In the genomic region with DNA sequence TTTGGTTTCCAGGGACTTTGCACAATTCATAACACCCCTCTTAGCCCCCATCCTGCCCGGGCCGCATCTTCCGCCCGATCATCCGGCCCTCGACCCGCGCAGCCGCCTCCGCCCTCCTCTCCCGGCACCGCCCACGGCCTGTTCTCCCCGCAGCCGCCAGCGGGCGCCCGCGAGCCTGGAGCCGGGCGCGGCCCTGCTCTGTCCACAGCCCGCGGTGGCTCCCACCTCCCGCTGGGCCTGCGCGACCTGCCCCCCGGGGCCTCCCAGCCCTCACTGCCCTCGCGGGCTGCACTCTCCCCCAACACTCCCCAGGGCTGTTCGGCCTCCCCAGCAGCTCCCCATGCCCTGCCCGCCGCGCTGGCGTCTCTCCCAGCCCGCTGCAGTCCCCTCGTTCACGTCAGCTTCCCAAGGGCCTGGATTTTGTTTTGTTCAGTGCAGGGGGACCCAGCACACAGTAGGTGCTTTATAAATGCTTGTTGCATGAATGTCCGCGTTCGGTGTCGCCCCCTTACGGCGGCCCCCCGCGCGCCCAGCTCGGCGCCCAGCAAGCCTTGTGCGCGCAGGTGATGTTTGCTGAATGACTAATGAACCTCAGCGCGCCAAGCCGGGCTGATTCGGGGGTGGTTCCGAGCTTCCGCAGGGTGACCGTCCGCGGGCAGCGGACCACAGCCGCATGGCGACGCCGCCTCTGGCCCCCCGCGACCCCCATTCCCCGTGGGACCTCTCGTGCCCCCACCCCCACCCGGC, we compare ENCODE assay signal across 1 cellular context.
A peak's percentile ranks its signal among the peaks of the same experiment; 100 is the strongest.
TF ChIP-seq lines count a peak whose summit lies in the region.

No MANE protein-coding gene starts in this region.

TF ChIP-seq in H1, 55 proteins besides CTCF, POLR2A, EP300 and RAD21:
- TF ChIP-seq SUZ12 (IDR thresholded peaks at IDR 0.05; ENCODE audit: low read length) (no peak; the same call in 1 of the 2 replicates), CEBPB (IDR thresholded peaks at IDR 0.05; ENCODE audit: low read depth, low read length) (no peak), CHD2 (IDR thresholded peaks at IDR 0.05; ENCODE audit: low read length) (no peak), ZNF274 (IDR thresholded peaks at IDR 0.05; ENCODE audit: borderline replicate concordance, extremely low read depth, low read length) (no peak), TEAD4 (IDR thresholded peaks at IDR 0.05; ENCODE audit: low read depth, low read length) (no peak), KDM4A (IDR thresholded peaks at IDR 0.05; ENCODE audit: low read depth, low read length, severe bottlenecking) (peak; percentile 64), SIX5 (IDR thresholded peaks at IDR 0.05; ENCODE audit: low read depth, low read length) (no peak), SRF (IDR thresholded peaks at IDR 0.05; ENCODE audit: low read depth, low read length) (no peak), BACH1 (IDR thresholded peaks at IDR 0.05; ENCODE audit: low read length) (peak; percentile 71; the same call in 1 of the 2 replicates), SP2 (IDR thresholded peaks at IDR 0.05; ENCODE audit: low read length) (no peak), GABPA (IDR thresholded peaks at IDR 0.05; ENCODE audit: borderline replicate concordance, insufficient read depth, low read length) (peak; percentile 19; the same call in 1 of the 2 replicates), NANOG (IDR thresholded peaks at IDR 0.05; ENCODE audit: insufficient read depth, low read depth, low read length, poor library complexity, severe bottlenecking) (no peak), HDAC6 (IDR thresholded peaks at IDR 0.05; ENCODE audit: low read depth, low read length) (no peak), FOSL1 (IDR thresholded peaks at IDR 0.05; ENCODE audit: insufficient read depth, low read depth, low read length) (no peak), SIN3A (conservative IDR thresholded peaks at IDR 0.05 in 1 of 2, IDR thresholded peaks at IDR 0.05 in 1 of 2; ENCODE audit: low read depth in 1 of 2, low read length in 2 of 2) (no peak; a peak in 1 of 4 replicates), MAFK (IDR thresholded peaks at IDR 0.05; ENCODE audit: low read depth, low read length) (no peak), JUN (IDR thresholded peaks at IDR 0.05; ENCODE audit: low read depth, low read length) (no peak), CTBP2 (IDR thresholded peaks at IDR 0.05; ENCODE audit: borderline replicate concordance, insufficient read depth, insufficient read length, low read length) (no peak), BRCA1 (IDR thresholded peaks at IDR 0.05; ENCODE audit: low read depth, low read length) (no peak), GTF2F1 (IDR thresholded peaks at IDR 0.05; ENCODE audit: borderline replicate concordance, low read depth, low read length) (no peak), CHD1 (IDR thresholded peaks at IDR 0.05; ENCODE audit: low read depth, low read length) (no peak), HDAC2 (IDR thresholded peaks at IDR 0.05; ENCODE audit: borderline replicate concordance in 1 of 2, low read depth in 2 of 2, low read length in 2 of 2) (peak; percentile 65 to 79; a peak in 2 of 4 replicates), POLR2AphosphoS5 (IDR thresholded peaks at IDR 0.05; ENCODE audit: low read depth, low read length) (no peak), NRF1 (IDR thresholded peaks at IDR 0.05; ENCODE audit: low read depth, low read length) (no peak), SP4 (IDR thresholded peaks at IDR 0.05; ENCODE audit: low read length) (no peak), RNF2 (IDR thresholded peaks at IDR 0.05; ENCODE audit: borderline replicate concordance, low read depth, low read length, missing control alignments, poor library complexity, severe bottlenecking) (no peak), PHF8 (conservative IDR thresholded peaks at IDR 0.05; ENCODE audit: low read depth, low read length) (0 out of 2 replicates have a peak, but pooled peaks have one; percentile 29), ASH2L (IDR thresholded peaks at IDR 0.05; ENCODE audit: low read length) (peak; percentile 50), POU5F1 (IDR thresholded peaks at IDR 0.05; ENCODE audit: low read depth, low read length) (no peak), SP1 (IDR thresholded peaks at IDR 0.05; ENCODE audit: low read depth, low read length) (no peak), RBBP5 (IDR thresholded peaks at IDR 0.05; ENCODE audit: borderline replicate concordance, low read depth, low read length) (peak; percentile 68; the same call in 1 of the 2 replicates), CBX8 (IDR thresholded peaks at IDR 0.05; ENCODE audit: borderline replicate concordance, low read depth, low read length) (no peak), RXRA (IDR thresholded peaks at IDR 0.05; ENCODE audit: insufficient read depth, low read depth, low read length) (no peak), BCL11A (IDR thresholded peaks at IDR 0.05; ENCODE audit: low read depth in 2 of 2, low read length in 2 of 2) (no peak), TAF7 (optimal IDR thresholded peaks at IDR 0.05; ENCODE audit: borderline replicate concordance, low read depth, low read length) (no peak), KDM1A (IDR thresholded peaks at IDR 0.05; ENCODE audit: borderline replicate concordance, low read length) (no peak), SIRT6 (IDR thresholded peaks at IDR 0.05; ENCODE audit: low read length) (no peak), JUND (IDR thresholded peaks at IDR 0.05; ENCODE audit: low read length) (peak; percentile 13; the same call in 1 of the 2 replicates), YY1 (IDR thresholded peaks at IDR 0.05; ENCODE audit: low read depth, low read length) (peak; percentile 48; the same call in 1 of the 2 replicates), CREB1 (IDR thresholded peaks at IDR 0.05) (no peak; the same call in 1 of the 2 replicates), EZH2 (IDR thresholded peaks at IDR 0.05; ENCODE audit: low read depth, low read length, severe bottlenecking) (peak; percentile 33), SAP30 (IDR thresholded peaks at IDR 0.05; ENCODE audit: insufficient read depth, insufficient replicate concordance, low read length) (no peak), EGR1 (IDR thresholded peaks at IDR 0.05; ENCODE audit: borderline replicate concordance, low read depth, low read length) (peak; percentile 90), TAF1 (IDR thresholded peaks at IDR 0.05; ENCODE audit: low read depth, low read length) (no peak), CBX5 (IDR thresholded peaks at IDR 0.05; ENCODE audit: low read depth, low read length) (no peak), RFX5 (IDR thresholded peaks at IDR 0.05; ENCODE audit: borderline replicate concordance, low read depth, low read length) (no peak), KDM5A (IDR thresholded peaks at IDR 0.05; ENCODE audit: low read length) (no peak), TCF12 (IDR thresholded peaks at IDR 0.05; ENCODE audit: low read depth, low read length) (no peak), TBP (IDR thresholded peaks at IDR 0.05; ENCODE audit: low read depth, low read length) (no peak)
- TF ChIP-seq, protein P1, sequence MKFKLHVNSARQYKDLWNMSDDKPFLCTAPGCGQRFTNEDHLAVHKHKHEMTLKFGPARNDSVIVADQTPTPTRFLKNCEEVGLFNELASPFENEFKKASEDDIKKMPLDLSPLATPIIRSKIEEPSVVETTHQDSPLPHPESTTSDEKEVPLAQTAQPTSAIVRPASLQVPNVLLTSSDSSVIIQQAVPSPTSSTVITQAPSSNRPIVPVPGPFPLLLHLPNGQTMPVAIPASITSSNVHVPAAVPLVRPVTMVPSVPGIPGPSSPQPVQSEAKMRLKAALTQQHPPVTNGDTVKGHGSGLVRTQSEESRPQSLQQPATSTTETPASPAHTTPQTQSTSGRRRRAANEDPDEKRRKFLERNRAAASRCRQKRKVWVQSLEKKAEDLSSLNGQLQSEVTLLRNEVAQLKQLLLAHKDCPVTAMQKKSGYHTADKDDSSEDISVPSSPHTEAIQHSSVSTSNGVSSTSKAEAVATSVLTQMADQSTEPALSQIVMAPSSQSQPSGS (IDR thresholded peaks at IDR 0.05; ENCODE audit: low read length), result no peak
- TF ChIP-seq, protein P2, sequence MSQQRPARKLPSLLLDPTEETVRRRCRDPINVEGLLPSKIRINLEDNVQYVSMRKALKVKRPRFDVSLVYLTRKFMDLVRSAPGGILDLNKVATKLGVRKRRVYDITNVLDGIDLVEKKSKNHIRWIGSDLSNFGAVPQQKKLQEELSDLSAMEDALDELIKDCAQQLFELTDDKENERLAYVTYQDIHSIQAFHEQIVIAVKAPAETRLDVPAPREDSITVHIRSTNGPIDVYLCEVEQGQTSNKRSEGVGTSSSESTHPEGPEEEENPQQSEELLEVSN (IDR thresholded peaks at IDR 0.05), result no peak
- TF ChIP-seq, protein P3, sequence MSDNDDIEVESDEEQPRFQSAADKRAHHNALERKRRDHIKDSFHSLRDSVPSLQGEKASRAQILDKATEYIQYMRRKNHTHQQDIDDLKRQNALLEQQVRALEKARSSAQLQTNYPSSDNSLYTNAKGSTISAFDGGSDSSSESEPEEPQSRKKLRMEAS (IDR thresholded peaks at IDR 0.05), result no peak
- TF ChIP-seq, protein P4, sequence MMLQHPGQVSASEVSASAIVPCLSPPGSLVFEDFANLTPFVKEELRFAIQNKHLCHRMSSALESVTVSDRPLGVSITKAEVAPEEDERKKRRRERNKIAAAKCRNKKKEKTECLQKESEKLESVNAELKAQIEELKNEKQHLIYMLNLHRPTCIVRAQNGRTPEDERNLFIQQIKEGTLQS (IDR thresholded peaks at IDR 0.05; ENCODE audit: insufficient read depth, low read depth, low read length), result no peak
- TF ChIP-seq, protein P5, sequence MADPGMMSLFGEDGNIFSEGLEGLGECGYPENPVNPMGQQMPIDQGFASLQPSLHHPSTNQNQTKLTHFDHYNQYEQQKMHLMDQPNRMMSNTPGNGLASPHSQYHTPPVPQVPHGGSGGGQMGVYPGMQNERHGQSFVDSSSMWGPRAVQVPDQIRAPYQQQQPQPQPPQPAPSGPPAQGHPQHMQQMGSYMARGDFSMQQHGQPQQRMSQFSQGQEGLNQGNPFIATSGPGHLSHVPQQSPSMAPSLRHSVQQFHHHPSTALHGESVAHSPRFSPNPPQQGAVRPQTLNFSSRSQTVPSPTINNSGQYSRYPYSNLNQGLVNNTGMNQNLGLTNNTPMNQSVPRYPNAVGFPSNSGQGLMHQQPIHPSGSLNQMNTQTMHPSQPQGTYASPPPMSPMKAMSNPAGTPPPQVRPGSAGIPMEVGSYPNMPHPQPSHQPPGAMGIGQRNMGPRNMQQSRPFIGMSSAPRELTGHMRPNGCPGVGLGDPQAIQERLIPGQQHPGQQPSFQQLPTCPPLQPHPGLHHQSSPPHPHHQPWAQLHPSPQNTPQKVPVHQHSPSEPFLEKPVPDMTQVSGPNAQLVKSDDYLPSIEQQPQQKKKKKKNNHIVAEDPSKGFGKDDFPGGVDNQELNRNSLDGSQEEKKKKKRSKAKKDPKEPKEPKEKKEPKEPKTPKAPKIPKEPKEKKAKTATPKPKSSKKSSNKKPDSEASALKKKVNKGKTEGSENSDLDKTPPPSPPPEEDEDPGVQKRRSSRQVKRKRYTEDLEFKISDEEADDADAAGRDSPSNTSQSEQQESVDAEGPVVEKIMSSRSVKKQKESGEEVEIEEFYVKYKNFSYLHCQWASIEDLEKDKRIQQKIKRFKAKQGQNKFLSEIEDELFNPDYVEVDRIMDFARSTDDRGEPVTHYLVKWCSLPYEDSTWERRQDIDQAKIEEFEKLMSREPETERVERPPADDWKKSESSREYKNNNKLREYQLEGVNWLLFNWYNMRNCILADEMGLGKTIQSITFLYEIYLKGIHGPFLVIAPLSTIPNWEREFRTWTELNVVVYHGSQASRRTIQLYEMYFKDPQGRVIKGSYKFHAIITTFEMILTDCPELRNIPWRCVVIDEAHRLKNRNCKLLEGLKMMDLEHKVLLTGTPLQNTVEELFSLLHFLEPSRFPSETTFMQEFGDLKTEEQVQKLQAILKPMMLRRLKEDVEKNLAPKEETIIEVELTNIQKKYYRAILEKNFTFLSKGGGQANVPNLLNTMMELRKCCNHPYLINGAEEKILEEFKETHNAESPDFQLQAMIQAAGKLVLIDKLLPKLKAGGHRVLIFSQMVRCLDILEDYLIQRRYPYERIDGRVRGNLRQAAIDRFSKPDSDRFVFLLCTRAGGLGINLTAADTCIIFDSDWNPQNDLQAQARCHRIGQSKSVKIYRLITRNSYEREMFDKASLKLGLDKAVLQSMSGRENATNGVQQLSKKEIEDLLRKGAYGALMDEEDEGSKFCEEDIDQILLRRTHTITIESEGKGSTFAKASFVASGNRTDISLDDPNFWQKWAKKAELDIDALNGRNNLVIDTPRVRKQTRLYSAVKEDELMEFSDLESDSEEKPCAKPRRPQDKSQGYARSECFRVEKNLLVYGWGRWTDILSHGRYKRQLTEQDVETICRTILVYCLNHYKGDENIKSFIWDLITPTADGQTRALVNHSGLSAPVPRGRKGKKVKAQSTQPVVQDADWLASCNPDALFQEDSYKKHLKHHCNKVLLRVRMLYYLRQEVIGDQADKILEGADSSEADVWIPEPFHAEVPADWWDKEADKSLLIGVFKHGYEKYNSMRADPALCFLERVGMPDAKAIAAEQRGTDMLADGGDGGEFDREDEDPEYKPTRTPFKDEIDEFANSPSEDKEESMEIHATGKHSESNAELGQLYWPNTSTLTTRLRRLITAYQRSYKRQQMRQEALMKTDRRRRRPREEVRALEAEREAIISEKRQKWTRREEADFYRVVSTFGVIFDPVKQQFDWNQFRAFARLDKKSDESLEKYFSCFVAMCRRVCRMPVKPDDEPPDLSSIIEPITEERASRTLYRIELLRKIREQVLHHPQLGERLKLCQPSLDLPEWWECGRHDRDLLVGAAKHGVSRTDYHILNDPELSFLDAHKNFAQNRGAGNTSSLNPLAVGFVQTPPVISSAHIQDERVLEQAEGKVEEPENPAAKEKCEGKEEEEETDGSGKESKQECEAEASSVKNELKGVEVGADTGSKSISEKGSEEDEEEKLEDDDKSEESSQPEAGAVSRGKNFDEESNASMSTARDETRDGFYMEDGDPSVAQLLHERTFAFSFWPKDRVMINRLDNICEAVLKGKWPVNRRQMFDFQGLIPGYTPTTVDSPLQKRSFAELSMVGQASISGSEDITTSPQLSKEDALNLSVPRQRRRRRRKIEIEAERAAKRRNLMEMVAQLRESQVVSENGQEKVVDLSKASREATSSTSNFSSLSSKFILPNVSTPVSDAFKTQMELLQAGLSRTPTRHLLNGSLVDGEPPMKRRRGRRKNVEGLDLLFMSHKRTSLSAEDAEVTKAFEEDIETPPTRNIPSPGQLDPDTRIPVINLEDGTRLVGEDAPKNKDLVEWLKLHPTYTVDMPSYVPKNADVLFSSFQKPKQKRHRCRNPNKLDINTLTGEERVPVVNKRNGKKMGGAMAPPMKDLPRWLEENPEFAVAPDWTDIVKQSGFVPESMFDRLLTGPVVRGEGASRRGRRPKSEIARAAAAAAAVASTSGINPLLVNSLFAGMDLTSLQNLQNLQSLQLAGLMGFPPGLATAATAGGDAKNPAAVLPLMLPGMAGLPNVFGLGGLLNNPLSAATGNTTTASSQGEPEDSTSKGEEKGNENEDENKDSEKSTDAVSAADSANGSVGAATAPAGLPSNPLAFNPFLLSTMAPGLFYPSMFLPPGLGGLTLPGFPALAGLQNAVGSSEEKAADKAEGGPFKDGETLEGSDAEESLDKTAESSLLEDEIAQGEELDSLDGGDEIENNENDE (IDR thresholded peaks at IDR 0.05; ENCODE audit: insufficient replicate concordance, low read length), result no peak
- TF ChIP-seq, protein P6, sequence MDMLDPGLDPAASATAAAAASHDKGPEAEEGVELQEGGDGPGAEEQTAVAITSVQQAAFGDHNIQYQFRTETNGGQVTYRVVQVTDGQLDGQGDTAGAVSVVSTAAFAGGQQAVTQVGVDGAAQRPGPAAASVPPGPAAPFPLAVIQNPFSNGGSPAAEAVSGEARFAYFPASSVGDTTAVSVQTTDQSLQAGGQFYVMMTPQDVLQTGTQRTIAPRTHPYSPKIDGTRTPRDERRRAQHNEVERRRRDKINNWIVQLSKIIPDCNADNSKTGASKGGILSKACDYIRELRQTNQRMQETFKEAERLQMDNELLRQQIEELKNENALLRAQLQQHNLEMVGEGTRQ (IDR thresholded peaks at IDR 0.05; ENCODE audit: low read length), result no peak
